ENCODE assay signal across 7 cellular contexts in the genomic region with DNA sequence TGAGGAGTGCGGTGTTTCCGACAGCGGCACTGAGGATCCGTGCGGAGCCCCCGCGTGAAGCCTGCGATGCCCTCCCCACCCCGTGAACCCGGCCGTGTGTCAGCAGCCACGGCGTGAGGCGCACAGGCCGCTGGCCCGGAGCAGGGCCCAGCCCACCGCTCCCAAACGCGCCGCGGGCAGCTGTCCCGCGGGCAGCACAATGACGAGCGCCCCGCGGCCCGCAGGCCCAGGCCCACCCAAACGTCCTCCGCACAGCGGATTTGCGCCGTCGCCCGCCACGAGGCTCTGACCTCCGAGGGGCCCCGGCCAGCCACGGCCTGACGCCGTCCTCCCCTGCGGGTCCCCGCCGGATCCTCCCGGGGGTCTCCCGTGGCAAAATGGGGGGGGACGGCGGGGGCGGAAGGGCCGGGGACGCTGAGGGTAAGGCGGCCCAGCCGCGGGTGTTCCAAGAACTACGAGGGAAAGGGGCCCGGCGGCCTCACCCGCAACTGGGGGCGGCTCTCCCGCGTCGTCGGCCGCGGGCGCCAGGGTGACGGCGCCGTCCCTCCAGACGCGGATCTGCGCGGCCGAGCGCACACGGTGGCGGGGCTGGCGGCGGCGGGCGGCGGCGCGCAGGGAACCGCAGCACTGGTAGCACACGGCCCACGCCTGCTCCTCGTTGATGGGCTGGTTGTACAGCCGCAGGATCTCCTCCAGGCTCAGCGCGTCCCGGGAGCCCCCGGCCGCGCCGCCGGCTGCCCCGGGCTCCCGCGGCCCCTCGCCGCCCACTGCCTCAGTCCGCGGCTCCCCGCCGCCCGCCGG. TPM values are rescaled to one million over a fixed set of nuclear protein-coding genes. Genes with fewer than 3 reads are reported as not detected.
DNase-seq lines count a peak whose midpoint lies in the region; ATAC-seq and TF ChIP-seq lines count a peak whose summit lies in the region.

No MANE protein-coding gene starts in this region.

- H3K4me1 ChIP-seq in GM23338 (ENCODE audit: insufficient read depth) = peaks cover 13% of the 10 kb centered on the region
- H3K4me1 ChIP-seq in MM.1S (ENCODE audit: low read length) = peaks cover 5% of the 10 kb centered on the region; the same call in 1 of the 2 replicates
- peaks cover 19% of the 10 kb centered on the region for H3K4me1 ChIP-seq in osteoblast (ENCODE audit: insufficient read depth, low read length)

- H3K36me3 ChIP-seq in GM23338 (ENCODE audit: insufficient read depth) (no peaks in the 10 kb centered on the region), MM.1S (replicated peaks; ENCODE audit: insufficient read depth, low read length) (no peaks in the 10 kb centered on the region), osteoblast (ENCODE audit: insufficient read depth, low read length) (no peaks in the 10 kb centered on the region)

- no peak overlapping the region for H3K9ac ChIP-seq in MM.1S (ENCODE audit: low read length)

- no peak overlapping the region for H3K27ac Mint-ChIP-seq in GM23338

- DNase-seq in GM12865 (ENCODE audit: low read depth) = peak; percentile 40
- DNase-seq in GM23338 (ENCODE audit: low spot score) = peak; percentile 50
- peak; percentile 19 for DNase-seq in MM.1S
- peak; percentile 30 for DNase-seq in activated naive CD4-positive, alpha-beta T cell treated with anti-CD3 and anti-CD28 coated beads, Interleukin-2, amount 50 U/mL, for 16 hours
- peak in 40 of 42 donors; percentile 18 to 80 (median 57) for DNase-seq in head of caudate nucleus
- DNase-seq in osteoblast (ENCODE audit: insufficient read length, low spot score, missing footprints) = peak; percentile 88
- DNase-seq in NCI-H1694 treated with DMSO at 0.1 percent for 48 hours (lab: John Stamatoyannopoulos, UW) = no peak

- intact Hi-C loops in head of caudate nucleus (cut with DNase I) = loop anchor here (5.0 kb wide), 3 partner anchors 45 to 250 kb away; a partner anchor contains a TSS

- peak overlapping the region; percentile 73; the same call in 1 of the 2 replicates for H2AFZ ChIP-seq in GM23338
- peak overlapping the region; percentile 63 for H2AFZ ChIP-seq in MM.1S (ENCODE audit: low read length)
- H2AFZ ChIP-seq in osteoblast (ENCODE audit: low read length) = peak overlapping the region; percentile 85

- H3K9me2 ChIP-seq in GM23338 (ENCODE audit: insufficient read depth) (no peaks in the 10 kb centered on the region), MM.1S (replicated peaks; ENCODE audit: insufficient read depth, low read length) (no peaks in the 10 kb centered on the region)

- ATAC-seq in GM23338 = peak; percentile 53

- H3K36me3 Mint-ChIP-seq in GM23338 (ENCODE audit: low read depth) = peaks cover 3% of the 10 kb centered on the region; the same call in 1 of the 3 replicates

- H3K4me3 ChIP-seq in GM12865 (ENCODE audit: low read depth, low read length) = peak overlapping the region; percentile 69
- peak overlapping the region; percentile 68 for H3K4me3 ChIP-seq in GM23338
- peak overlapping the region; percentile 53 for H3K4me3 ChIP-seq in MM.1S (ENCODE audit: low read length)
- peak overlapping the region; percentile 93 for H3K4me3 ChIP-seq in osteoblast (ENCODE audit: insufficient read depth, low read length)

- TF ChIP-seq CTCF in GM12865 (IDR thresholded peaks at IDR 0.05; ENCODE audit: insufficient read depth, low read depth, low read length, missing control alignments) (no peak), GM23338 (conservative IDR thresholded peaks at IDR 0.05; ENCODE audit: low read depth in 2 of 2) (no peak), MM.1S (IDR thresholded peaks at IDR 0.05; ENCODE audit: low read length) (no peak), osteoblast (IDR thresholded peaks at IDR 0.05; ENCODE audit: extremely low read depth, low read depth, low read length) (no peak)

- H3F3A ChIP-seq in GM23338 (replicated peaks; ENCODE audit: low read depth) = peaks cover 7% of the 10 kb centered on the region
- H3F3A ChIP-seq in MM.1S (ENCODE audit: insufficient read depth, low read length) = peaks cover 8% of the 10 kb centered on the region; the same call in 1 of the 2 replicates

- H4K20me1 ChIP-seq in GM23338 (replicated peaks; ENCODE audit: insufficient read depth) (peaks cover 5% of the 10 kb centered on the region; the same call in 1 of the 2 replicates), MM.1S (ENCODE audit: insufficient read depth, low read length) (no peaks in the 10 kb centered on the region), osteoblast (ENCODE audit: insufficient read depth, low read length) (peaks cover 13% of the 10 kb centered on the region)

- no peaks in the 10 kb centered on the region; the same call in 2 of the 3 replicates for H3K9me3 Mint-ChIP-seq in GM23338

- peak overlapping the region; percentile 78 for H3K4me2 ChIP-seq in GM23338
- H3K4me2 ChIP-seq in MM.1S (ENCODE audit: low read depth, low read length) = peak overlapping the region; percentile 80
- peak overlapping the region; percentile 91 for H3K4me2 ChIP-seq in osteoblast (ENCODE audit: insufficient read depth, low read length)

- H3K27me3 ChIP-seq in GM23338 (ENCODE audit: insufficient read depth) (peaks cover 21% of the 10 kb centered on the region), MM.1S (replicated peaks; ENCODE audit: insufficient read depth, low read length) (peaks cover 11% of the 10 kb centered on the region; the same call in 1 of the 2 replicates), osteoblast (ENCODE audit: insufficient read depth, low read length) (no peaks in the 10 kb centered on the region)

- H3K4me1 Mint-ChIP-seq in GM23338 = peaks cover 29% of the 10 kb centered on the region

- peaks cover 24% of the 10 kb centered on the region for H3K27me3 Mint-ChIP-seq in GM23338 (ENCODE audit: insufficient read depth, low read depth, poor library complexity)

- H3K4me3 Mint-ChIP-seq in GM23338 = peak overlapping the region; percentile 68

- no peak overlapping the region for H3K27ac ChIP-seq in GM23338 (ENCODE audit: low read depth)
- no peak overlapping the region for H3K27ac ChIP-seq in MM.1S (ENCODE audit: low read length)
- H3K27ac ChIP-seq in osteoblast (ENCODE audit: low read depth, low read length) = peak overlapping the region; percentile 97

- H3K9me3 ChIP-seq in MM.1S (replicated peaks; ENCODE audit: insufficient read depth, low read length) (no peaks in the 10 kb centered on the region), osteoblast (ENCODE audit: low read depth, low read length) (no peaks in the 10 kb centered on the region)

- H3K79me2 ChIP-seq in GM23338 (replicated peaks; ENCODE audit: insufficient read depth) (peaks cover 36% of the 10 kb centered on the region), MM.1S (ENCODE audit: low read length) (no peaks in the 10 kb centered on the region), osteoblast (ENCODE audit: insufficient read depth, low read length) (peaks cover 48% of the 10 kb centered on the region)

TF ChIP-seq in GM23338, 12 proteins besides CTCF, POLR2A, EP300 and RAD21:
- peak; percentile 6 for TF ChIP-seq EZH2 (IDR thresholded peaks at IDR 0.05; ENCODE audit: low read depth, unreplicated experiment)
- no peak for TF ChIP-seq POLR2AphosphoS5 (IDR thresholded peaks at IDR 0.05; ENCODE audit: low read depth)

RNA-seq across cellular contexts. Expression of a gene that starts 0.7 kb away (rescaled TPM):
- total RNA-seq in GM23338 (2014; rRNA removed; shearing (Covaris generic)) = 15.5 and 16.6 TPM in 2 replicates
- polyA plus RNA-seq in GM23338 (2016; fragmentation: Nextera tagmentation; extraction: Ambion mirVana) = 2.9 and 5.0 TPM in 2 replicates
- 61.6 and 64.4 TPM in 2 replicates for total RNA-seq in osteoblast

RNA-seq across cellular contexts. Expression of a gene that starts 45.3 kb away (rescaled TPM):
- total RNA-seq in GM23338 (2014; rRNA removed; shearing (Covaris generic)) = 17.9 and 25.9 TPM in 2 replicates
- polyA plus RNA-seq in GM23338 (2016; fragmentation: Nextera tagmentation; extraction: Ambion mirVana) = 10.4 and 11.2 TPM in 2 replicates
- total RNA-seq in osteoblast = 9.7 and 10.1 TPM in 2 replicates

RNA-seq across cellular contexts. Expression of a gene that starts 45.6 kb away (rescaled TPM):
- total RNA-seq in GM23338 (2014; rRNA removed; shearing (Covaris generic)) = 87.8 and 93.9 TPM in 2 replicates
- polyA plus RNA-seq in GM23338 (2016; fragmentation: Nextera tagmentation; extraction: Ambion mirVana) = 151 and 154 TPM in 2 replicates
- total RNA-seq in osteoblast = 94.5 and 114 TPM in 2 replicates
